1 cellular context compared by ENCODE assay signal in the genomic region with DNA sequence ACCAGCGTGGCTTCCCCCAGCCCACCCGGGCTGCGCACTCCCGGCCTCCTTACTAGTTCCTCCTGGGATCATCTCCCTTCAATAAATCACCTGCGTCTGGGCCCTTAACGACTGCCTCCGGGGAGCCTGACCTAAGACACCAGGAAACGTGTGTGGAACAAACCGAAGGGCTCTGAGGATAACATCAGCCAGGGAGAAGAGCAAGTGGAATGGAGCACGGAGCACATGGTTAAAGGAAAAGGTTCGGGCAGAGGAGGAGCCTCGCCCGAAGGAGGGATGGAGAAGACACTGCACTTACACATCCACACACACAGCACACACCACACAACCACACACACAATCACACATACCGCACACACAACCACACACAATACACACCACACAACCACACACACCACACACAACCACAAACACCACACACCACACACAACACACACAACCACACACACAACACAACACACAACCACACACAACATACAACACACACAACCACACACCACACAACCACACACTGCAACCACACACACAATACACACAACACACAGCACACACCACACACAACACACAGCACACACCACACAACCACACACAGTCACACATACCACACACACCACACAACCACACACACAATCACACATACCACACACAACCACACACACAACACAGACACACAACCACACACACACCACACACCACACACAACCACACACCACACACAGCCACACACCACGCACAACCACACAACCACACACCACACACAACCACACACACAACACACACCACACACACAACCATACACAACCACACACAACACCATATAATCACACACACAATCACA.
TF ChIP-seq lines count a peak whose summit lies in the region.

No MANE protein-coding gene starts in this region.

TF ChIP-seq in IMR-90, 13 proteins besides CTCF, POLR2A, EP300 and RAD21:
- TF ChIP-seq BHLHE40 (IDR thresholded peaks at IDR 0.05; ENCODE audit: low read depth, low read length) (no peak), RCOR1 (IDR thresholded peaks at IDR 0.05; ENCODE audit: insufficient replicate concordance, low read length) (no peak), SMC3 (IDR thresholded peaks at IDR 0.05; ENCODE audit: low read depth, low read length) (no peak), MAFK (IDR thresholded peaks at IDR 0.05; ENCODE audit: low read depth, low read length) (no peak), NFE2L2 (IDR thresholded peaks at IDR 0.05; ENCODE audit: low read depth, low read length) (no peak), FOS (IDR thresholded peaks at IDR 0.05; ENCODE audit: low read depth, low read length) (no peak), MAZ (IDR thresholded peaks at IDR 0.05; ENCODE audit: borderline replicate concordance, low read depth, low read length) (no peak), CHD1 (IDR thresholded peaks at IDR 0.05; ENCODE audit: low read depth, low read length) (no peak), RFX5 (IDR thresholded peaks at IDR 0.05; ENCODE audit: low read depth, low read length) (no peak), MXI1 (IDR thresholded peaks at IDR 0.05; ENCODE audit: borderline replicate concordance, low read depth, low read length) (no peak), CEBPB (IDR thresholded peaks at IDR 0.05; ENCODE audit: low read depth, low read length) (no peak)
- TF ChIP-seq, protein P1, sequence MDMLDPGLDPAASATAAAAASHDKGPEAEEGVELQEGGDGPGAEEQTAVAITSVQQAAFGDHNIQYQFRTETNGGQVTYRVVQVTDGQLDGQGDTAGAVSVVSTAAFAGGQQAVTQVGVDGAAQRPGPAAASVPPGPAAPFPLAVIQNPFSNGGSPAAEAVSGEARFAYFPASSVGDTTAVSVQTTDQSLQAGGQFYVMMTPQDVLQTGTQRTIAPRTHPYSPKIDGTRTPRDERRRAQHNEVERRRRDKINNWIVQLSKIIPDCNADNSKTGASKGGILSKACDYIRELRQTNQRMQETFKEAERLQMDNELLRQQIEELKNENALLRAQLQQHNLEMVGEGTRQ (IDR thresholded peaks at IDR 0.05; ENCODE audit: low read depth, low read length), result no peak
- TF ChIP-seq, protein P2, sequence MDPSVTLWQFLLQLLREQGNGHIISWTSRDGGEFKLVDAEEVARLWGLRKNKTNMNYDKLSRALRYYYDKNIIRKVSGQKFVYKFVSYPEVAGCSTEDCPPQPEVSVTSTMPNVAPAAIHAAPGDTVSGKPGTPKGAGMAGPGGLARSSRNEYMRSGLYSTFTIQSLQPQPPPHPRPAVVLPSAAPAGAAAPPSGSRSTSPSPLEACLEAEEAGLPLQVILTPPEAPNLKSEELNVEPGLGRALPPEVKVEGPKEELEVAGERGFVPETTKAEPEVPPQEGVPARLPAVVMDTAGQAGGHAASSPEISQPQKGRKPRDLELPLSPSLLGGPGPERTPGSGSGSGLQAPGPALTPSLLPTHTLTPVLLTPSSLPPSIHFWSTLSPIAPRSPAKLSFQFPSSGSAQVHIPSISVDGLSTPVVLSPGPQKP (IDR thresholded peaks at IDR 0.05; ENCODE audit: borderline replicate concordance, low read depth, low read length), result no peak
